10 cellular contexts compared by ENCODE assay signal in genomic region chr6:44489912-44490604, GRCh38.
A peak's percentile ranks its signal among the peaks of the same experiment; 100 is the strongest.
DNase-seq lines count a peak whose midpoint lies in the region; TF ChIP-seq lines count a peak whose summit lies in the region.
"Had no signal": no experiment of that assay in that cellular context is flagged by ENCODE, and none has a peak within 500 bp of the region (broad histone marks: within the 10 kb centered on the region; RNA-seq: fewer than 3 reads in every experiment).

No MANE protein-coding gene starts in this region.

- H3K4me3 ChIP-seq in WI38 (ENCODE audit: low read depth, low read length) = peak overlapping the region; percentile 34; the same call in 1 of the 2 replicates

- H3K36me3 Mint-ChIP-seq in nephron progenitor cell (ENCODE audit: low read depth) = no peaks in the 10 kb centered on the region

- H3K27me3 Mint-ChIP-seq in nephron progenitor cell (ENCODE audit: low read depth, poor library complexity) = peaks cover 3% of the 10 kb centered on the region

- no peak overlapping the region for H3K4me3 Mint-ChIP-seq in nephron progenitor cell
- H3K4me3 Mint-ChIP-seq: stimulated activated naive CD8-positive, alpha-beta T cell treated with anti-CD3 and anti-CD28 coated beads, Interleukin-15, Interleukin-2, amounts not matched to agents 100 ng/mL and 50 ng/mL, for 24 hours had no signal

- H3K27ac Mint-ChIP-seq in nephron progenitor cell = no peak overlapping the region
- H3K27ac Mint-ChIP-seq: stimulated activated naive CD8-positive, alpha-beta T cell treated with anti-CD3 and anti-CD28 coated beads, Interleukin-15, Interleukin-2, amounts not matched to agents 100 ng/mL and 50 ng/mL, for 24 hours had no signal

- TF ChIP-seq CTCF in WI38 (IDR thresholded peaks at IDR 0.05; ENCODE audit: low read depth, low read length) (no peak), nephron progenitor cell (IDR thresholded peaks at IDR 0.05) (no peak)

- no peaks in the 10 kb centered on the region for H3K9me3 Mint-ChIP-seq in nephron progenitor cell
- H3K9me3 Mint-ChIP-seq: stimulated activated naive CD8-positive, alpha-beta T cell treated with anti-CD3 and anti-CD28 coated beads, Interleukin-15, Interleukin-2, amounts not matched to agents 100 ng/mL and 50 ng/mL, for 24 hours had no signal

- DNase-seq in EL (peak; percentile 96), glomerular endothelial cell (ENCODE audit: extremely low read depth, low read depth, low spot score) (peak; percentile 93), renal cortical epithelial cell (ENCODE audit: low read depth) (peak; percentile 99), DMS79 treated with DMSO at 0.1 percent for 48 hours (lab: John Stamatoyannopoulos, UW) (no peak), nephron progenitor cell (no peak), NCI-H345 (lab: John Stamatoyannopoulos, UW) (no peak)
- DNase-seq in activated T-cell treated with anti-CD3 and anti-CD28 coated beads, Interleukin-2, amount 50 U/mL, for 48 hours = no peak
- DNase-seq: activated gamma-delta T cell treated with Interleukin-2 at 50 U/mL for 16 hours had no signal

- H3K4me1 Mint-ChIP-seq in nephron progenitor cell = peaks cover 24% of the 10 kb centered on the region

Comparison
In these comparisons a context has a peak if more than half of its experiments do, and no peak if none do; other contexts are left out.
1. DNase-seq: peak in EL (single experiment), glomerular endothelial cell (single experiment) and renal cortical epithelial cell (single experiment); none in DMS79 treated with DMSO at 0.1 percent for 48 hours (single experiment), nephron progenitor cell (single experiment), activated T-cell treated with anti-CD3 and anti-CD28 coated beads, Interleukin-2, amount 50 U/mL, for 48 hours (0 of 2) and NCI-H345 (single experiment).